1 cellular context compared by ENCODE assay signal in the genomic region with DNA sequence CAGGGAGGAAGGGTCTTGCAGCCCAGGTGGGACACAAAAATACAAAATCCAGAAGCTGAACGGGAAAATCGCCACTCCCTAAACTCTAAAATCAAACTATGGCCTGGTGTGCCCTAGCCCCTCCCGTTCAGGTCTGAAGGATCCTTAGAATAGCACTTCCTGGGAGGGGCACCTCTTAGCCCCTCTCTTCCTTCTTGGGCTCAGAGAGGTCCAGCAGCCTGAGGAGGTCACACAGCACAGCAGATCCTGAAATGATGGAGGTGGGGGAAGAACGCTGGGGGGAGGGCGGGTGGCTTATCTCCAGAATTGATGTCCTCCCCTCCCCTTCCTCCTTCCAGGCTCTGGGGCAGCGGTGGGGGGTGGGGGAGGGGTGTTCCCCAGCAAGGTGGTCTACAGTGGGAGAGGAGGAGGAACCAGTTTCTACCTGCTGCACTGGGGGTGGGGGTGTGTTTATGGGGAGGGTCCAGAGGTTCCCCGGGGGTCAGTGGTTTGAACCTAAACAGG.
TF ChIP-seq lines count a peak whose summit lies in the region.

No MANE protein-coding gene starts in this region.

TF ChIP-seq in K562, 482 proteins besides CTCF, POLR2A, EP300 and RAD21 (continued from another document):
- TF ChIP-seq, protein P1, sequence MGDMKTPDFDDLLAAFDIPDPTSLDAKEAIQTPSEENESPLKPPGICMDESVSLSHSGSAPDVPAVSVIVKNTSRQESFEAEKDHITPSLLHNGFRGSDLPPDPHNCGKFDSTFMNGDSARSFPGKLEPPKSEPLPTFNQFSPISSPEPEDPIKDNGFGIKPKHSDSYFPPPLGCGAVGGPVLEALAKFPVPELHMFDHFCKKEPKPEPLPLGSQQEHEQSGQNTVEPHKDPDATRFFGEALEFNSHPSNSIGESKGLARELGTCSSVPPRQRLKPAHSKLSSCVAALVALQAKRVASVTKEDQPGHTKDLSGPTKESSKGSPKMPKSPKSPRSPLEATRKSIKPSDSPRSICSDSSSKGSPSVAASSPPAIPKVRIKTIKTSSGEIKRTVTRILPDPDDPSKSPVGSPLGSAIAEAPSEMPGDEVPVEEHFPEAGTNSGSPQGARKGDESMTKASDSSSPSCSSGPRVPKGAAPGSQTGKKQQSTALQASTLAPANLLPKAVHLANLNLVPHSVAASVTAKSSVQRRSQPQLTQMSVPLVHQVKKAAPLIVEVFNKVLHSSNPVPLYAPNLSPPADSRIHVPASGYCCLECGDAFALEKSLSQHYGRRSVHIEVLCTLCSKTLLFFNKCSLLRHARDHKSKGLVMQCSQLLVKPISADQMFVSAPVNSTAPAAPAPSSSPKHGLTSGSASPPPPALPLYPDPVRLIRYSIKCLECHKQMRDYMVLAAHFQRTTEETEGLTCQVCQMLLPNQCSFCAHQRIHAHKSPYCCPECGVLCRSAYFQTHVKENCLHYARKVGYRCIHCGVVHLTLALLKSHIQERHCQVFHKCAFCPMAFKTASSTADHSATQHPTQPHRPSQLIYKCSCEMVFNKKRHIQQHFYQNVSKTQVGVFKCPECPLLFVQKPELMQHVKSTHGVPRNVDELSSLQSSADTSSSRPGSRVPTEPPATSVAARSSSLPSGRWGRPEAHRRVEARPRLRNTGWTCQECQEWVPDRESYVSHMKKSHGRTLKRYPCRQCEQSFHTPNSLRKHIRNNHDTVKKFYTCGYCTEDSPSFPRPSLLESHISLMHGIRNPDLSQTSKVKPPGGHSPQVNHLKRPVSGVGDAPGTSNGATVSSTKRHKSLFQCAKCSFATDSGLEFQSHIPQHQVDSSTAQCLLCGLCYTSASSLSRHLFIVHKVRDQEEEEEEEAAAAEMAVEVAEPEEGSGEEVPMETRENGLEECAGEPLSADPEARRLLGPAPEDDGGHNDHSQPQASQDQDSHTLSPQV (IDR thresholded peaks at IDR 0.05) = no peak
- no peak for TF ChIP-seq POLR3G (IDR thresholded peaks at IDR 0.05; ENCODE audit: extremely low read depth, insufficient read length, insufficient replicate concordance)
- no peak for TF ChIP-seq NFIX (CRISPR knock-in tag; IDR thresholded peaks at IDR 0.05; ENCODE audit: low read depth)
- no peak for TF ChIP-seq SAFB2 (IDR thresholded peaks at IDR 0.05; ENCODE audit: borderline replicate concordance, low read depth, low read length, severe bottlenecking)
